Comparison of ENCODE assay signal across 28 cellular contexts in genomic region chr9:123368023-123368422, GRCh38. TPM values are rescaled to one million over a fixed set of nuclear protein-coding genes. Genes with fewer than 3 reads are reported as not detected.
DNase-seq lines count a peak whose midpoint lies in the region; ATAC-seq and TF ChIP-seq lines count a peak whose summit lies in the region.
"Had no signal": no experiment of that assay in that cellular context is flagged by ENCODE, and none has a peak within 500 bp of the region (broad histone marks: within the 10 kb centered on the region; RNA-seq: fewer than 3 reads in every experiment).

No MANE protein-coding gene starts in this region.

- H3K27ac ChIP-seq in left lung = no peak overlapping the region
- H3K27ac ChIP-seq: brain microvascular endothelial cell, foreskin keratinocyte, KMS-11 had no signal

- H3K36me3 Mint-ChIP-seq in brain (peaks cover 7% of the 10 kb centered on the region), type B pancreatic cell (no peaks in the 10 kb centered on the region)
- H3K36me3 Mint-ChIP-seq in activated T-cell treated with anti-CD3 and anti-CD28 coated beads, Interleukin-2, amount 50 U/mL, for 4 hours (ENCODE audit: insufficient read depth) = no peaks in the 10 kb centered on the region

- peak; percentile 32 for ATAC-seq in Right ventricle myocardium inferior
- peak; percentile 52 for ATAC-seq in left lung
- ATAC-seq in GM19035 (IDR thresholded peaks at IDR 0.05; ENCODE audit: unreplicated experiment) = no peak
- ATAC-seq in activated T-cell treated with anti-CD3 and anti-CD28 coated beads, Interleukin-2, amount 50 U/mL, for 4 hours = no peak
- ATAC-seq in HG02970 (IDR thresholded peaks at IDR 0.05; ENCODE audit: low FRiP score, unreplicated experiment) = no peak
- ATAC-seq: esophagus mucosa, foreskin keratinocyte, mucosa of descending colon had no signal

- H3K4me1 Mint-ChIP-seq in brain (peaks cover 22% of the 10 kb centered on the region), type B pancreatic cell (ENCODE audit: unreplicated experiment) (peaks cover 30% of the 10 kb centered on the region)
- peaks cover 5% of the 10 kb centered on the region for H3K4me1 Mint-ChIP-seq in activated T-cell treated with anti-CD3 and anti-CD28 coated beads, Interleukin-2, amount 50 U/mL, for 4 hours (ENCODE audit: low read depth)

- H3K4me3 Mint-ChIP-seq in brain (no peak overlapping the region), type B pancreatic cell (no peak overlapping the region)
- H3K4me3 Mint-ChIP-seq in activated T-cell treated with anti-CD3 and anti-CD28 coated beads, Interleukin-2, amount 50 U/mL, for 4 hours = no peak overlapping the region
- H3K4me3 Mint-ChIP-seq: HFFc6; nephron progenitor cell; T-helper 1 cell treated with Interleukin-12 subunit alpha and Interleukin-12 subunit beta and Interleukin-4 antibody, amounts not matched to agents 30 μg/mL and 1 μg/mL, for 36 hours had no signal

- TF ChIP-seq CTCF in brain (conservative IDR thresholded peaks at IDR 0.05) = no peak
- TF ChIP-seq CTCF in left lung (IDR thresholded peaks at IDR 0.05) = no peak
- no peak for TF ChIP-seq CTCF in type B pancreatic cell (conservative IDR thresholded peaks at IDR 0.05)

- H3K4me3 ChIP-seq in left lung = no peak overlapping the region
- H3K4me3 ChIP-seq: mucosa of descending colon had no signal

- H3K27me3 ChIP-seq in left lung = peaks cover 9 to 69% of the 10 kb centered on the region in 2 donors

- DNase-seq in Right ventricle myocardium inferior (ENCODE audit: missing footprints) (no peak), cardiac septum (ENCODE audit: low spot score) (no peak), left lung (no peak), type B pancreatic cell (ENCODE audit: extremely low spot score, unreplicated experiment) (no peak)
- no peak for DNase-seq in activated T-cell treated with anti-CD3 and anti-CD28 coated beads, Interleukin-2, amount 50 U/mL, for 4 hours
- DNase-seq: activated CD4-positive, alpha-beta T cell treated with anti-CD3 and anti-CD28 coated beads for 1 hour; activated gamma-delta T cell; brain microvascular endothelial cell; COR-L47; DND-41; effector memory CD4-positive, alpha-beta T cell; foreskin keratinocyte; HFFc6; mucosa of descending colon; NCI-H1694; NCI-H2171; NCI-H526 treated with DMSO at 0.1 percent for 48 hours; nephron progenitor cell had no signal

- H3K36me3 ChIP-seq in left lung = no peaks in the 10 kb centered on the region
- H3K36me3 ChIP-seq: brain microvascular endothelial cell had no signal

- intact Hi-C loops in Right ventricle myocardium inferior (cut with DNase I) (no loop called here), cardiac septum (cut with DNase I) (no loop called here), left lung (cut with DNase I) (no loop called here)

- H3K9me3 ChIP-seq in left lung = no peaks in the 10 kb centered on the region
- H3K9me3 ChIP-seq: mucosa of descending colon had no signal

- H3K9me3 Mint-ChIP-seq in brain = no peaks in the 10 kb centered on the region
- H3K9me3 Mint-ChIP-seq in type B pancreatic cell = no peaks in the 10 kb centered on the region
- H3K9me3 Mint-ChIP-seq in activated T-cell treated with anti-CD3 and anti-CD28 coated beads, Interleukin-2, amount 50 U/mL, for 4 hours = no peaks in the 10 kb centered on the region
- H3K9me3 Mint-ChIP-seq: HFFc6; nephron progenitor cell; T-helper 1 cell treated with Interleukin-12 subunit alpha and Interleukin-12 subunit beta and Interleukin-4 antibody, amounts not matched to agents 30 μg/mL and 1 μg/mL, for 36 hours had no signal

- H3K4me1 ChIP-seq in left lung = no peaks in the 10 kb centered on the region
- H3K4me1 ChIP-seq: foreskin keratinocyte had no signal

- peak overlapping the region in 3 of 5 experiments; percentile 27 to 80 (median 61) for H3K27ac Mint-ChIP-seq in brain
- peak overlapping the region; percentile 58 for H3K27ac Mint-ChIP-seq in type B pancreatic cell
- H3K27ac Mint-ChIP-seq: HFFc6; T-helper 1 cell treated with Interleukin-12 subunit alpha and Interleukin-12 subunit beta and Interleukin-4 antibody, amounts not matched to agents 30 μg/mL and 1 μg/mL, for 36 hours had no signal

- H3K27me3 Mint-ChIP-seq in brain (peaks cover 3% of the 10 kb centered on the region), type B pancreatic cell (peaks cover 17% of the 10 kb centered on the region)
- peaks cover 32% of the 10 kb centered on the region for H3K27me3 Mint-ChIP-seq in activated T-cell treated with anti-CD3 and anti-CD28 coated beads, Interleukin-2, amount 50 U/mL, for 4 hours (ENCODE audit: low read depth)

RNA-seq across cellular contexts. Expression of gene CRB2, which starts 12.0 kb away (rescaled TPM):
- total RNA-seq in Right ventricle myocardium inferior (0.08 TPM), cardiac septum (not detected), left lung (under 1 TPM; 0.08 to 0.09 TPM), type B pancreatic cell (ENCODE audit: low replicate concordance) (1.1 and 61.1 TPM in 2 replicates)
- polyA plus RNA-seq in brain (ENCODE audit: insufficient read depth, low read depth, low replicate concordance) = 6.4 TPM
- under 1 TPM in 1 of 3 donors, not detected in 2; 0.03 TPM for total RNA-seq in activated T-cell treated with anti-CD3 and anti-CD28 coated beads, Interleukin-2, amount 50 U/mL, for 4 hours
- total RNA-seq: esophagus mucosa, foreskin keratinocyte, HFFc6, HT1080, lower leg skin, SK-MEL-5 had no signal
- polyA plus RNA-seq: BJ, foreskin keratinocyte had no signal

Comparison
In these comparisons a context has a peak if more than half of its experiments do, and no peak if none do; other contexts are left out.
1. ATAC-seq: peak in Right ventricle myocardium inferior (single experiment) and left lung (single experiment); none in GM19035 (single experiment), activated T-cell treated with anti-CD3 and anti-CD28 coated beads, Interleukin-2, amount 50 U/mL, for 4 hours (0 of 2) and HG02970 (single experiment).